In the genomic region with DNA sequence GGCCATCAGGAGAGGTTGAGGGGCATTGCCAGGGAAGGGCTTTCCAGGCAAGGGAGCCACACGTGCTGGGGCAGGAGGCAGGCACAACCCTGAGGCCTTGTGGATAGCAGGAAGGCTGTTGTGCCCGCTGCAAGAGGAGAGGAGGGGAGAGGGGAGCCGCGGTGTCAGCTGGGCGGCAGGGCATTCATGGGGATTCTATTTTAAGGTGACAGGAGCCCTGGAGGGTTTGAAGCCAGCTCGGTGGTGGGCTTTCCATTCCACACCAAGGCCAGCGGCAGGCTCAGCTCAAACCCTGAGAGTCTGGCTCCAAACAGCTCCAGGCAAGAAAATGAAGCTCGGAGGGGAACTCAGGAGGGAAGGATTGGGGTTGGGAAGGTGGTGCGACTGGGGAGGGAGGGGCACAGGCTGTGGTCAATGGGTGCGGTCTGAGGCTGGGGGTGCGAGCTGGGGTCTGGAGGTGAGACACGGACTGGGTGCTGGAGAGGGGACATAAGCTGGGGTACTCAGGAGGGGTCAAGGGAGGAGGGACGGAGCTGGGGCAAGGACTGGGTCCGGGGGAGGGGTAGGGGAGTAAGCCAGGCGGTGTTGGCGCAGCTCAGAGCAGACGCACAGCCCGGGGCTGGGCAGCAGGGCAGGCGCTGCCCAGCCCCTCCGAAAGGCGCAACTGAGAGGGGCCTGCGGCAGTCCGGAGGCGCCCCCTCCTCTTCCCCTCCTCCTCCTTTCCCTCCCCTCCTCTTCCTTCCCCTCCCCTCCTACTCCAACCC, we compare ENCODE assay signal across 8 cellular contexts. TPM values are rescaled to one million over a fixed set of nuclear protein-coding genes. Genes with fewer than 3 reads are reported as not detected.
DNase-seq lines count a peak whose midpoint lies in the region; ATAC-seq and TF ChIP-seq lines count a peak whose summit lies in the region.

No MANE protein-coding gene starts in this region.

- H3K4me1 ChIP-seq in hepatocyte (ENCODE audit: insufficient read depth), result peaks cover 11% of the 10 kb centered on the region
- peaks cover 0 to 17% (median 10%) of the 10 kb centered on the region in 4 donors for H3K4me1 ChIP-seq in sigmoid colon

- no peak for TF ChIP-seq EP300 in sigmoid colon (IDR thresholded peaks at IDR 0.05)

- ATAC-seq in GM21825 (IDR thresholded peaks at IDR 0.05; ENCODE audit: unreplicated experiment), result no peak

- H3K4me2 ChIP-seq in hepatocyte, result peak overlapping the region; percentile 92

- peak overlapping the region; percentile 68 for H2AFZ ChIP-seq in hepatocyte

- peaks cover 2% of the 10 kb centered on the region; the same call in 1 of the 2 replicates for H3K27me3 ChIP-seq in H7 (ENCODE audit: control insufficient read depth, insufficient read depth, low read length)
- H3K27me3 ChIP-seq in hepatocyte, result no peaks in the 10 kb centered on the region
- H3K27me3 ChIP-seq in sigmoid colon, result no peaks in the 10 kb centered on the region

- H3K79me2 ChIP-seq in hepatocyte, result no peaks in the 10 kb centered on the region

- no peaks in the 10 kb centered on the region for H4K20me1 ChIP-seq in hepatocyte (ENCODE audit: insufficient read depth, poor library complexity, severe bottlenecking)

- H3K27ac ChIP-seq in hepatocyte (no peak overlapping the region), sigmoid colon (peak overlapping the region; percentile 25 to 64 (median 52))

- peaks cover 10% of the 10 kb centered on the region for H3K4me1 Mint-ChIP-seq in activated T-helper 2 cell treated with anti-CD3 and anti-CD28 coated beads, Interferon-gamma antibody, Interleukin-2, Interleukin-4, amounts not matched to agents 10 μg/mL and 5 μg/mL and 100 μg/mL, durations not matched to agents 14 hours and 24 hours and 36 hours (ENCODE audit: low read depth)

- peak overlapping the region; percentile 53 for H3K4me3 Mint-ChIP-seq in activated T-helper 2 cell treated with anti-CD3 and anti-CD28 coated beads, Interferon-gamma antibody, Interleukin-2, Interleukin-4, amounts not matched to agents 10 μg/mL and 5 μg/mL and 100 μg/mL, durations not matched to agents 14 hours and 24 hours and 36 hours (ENCODE audit: low read depth)

- peaks cover 24% of the 10 kb centered on the region for H3K27me3 Mint-ChIP-seq in activated T-helper 2 cell treated with anti-CD3 and anti-CD28 coated beads, Interferon-gamma antibody, Interleukin-2, Interleukin-4, amounts not matched to agents 10 μg/mL and 5 μg/mL and 100 μg/mL, durations not matched to agents 14 hours and 24 hours and 36 hours (ENCODE audit: low read depth)

- intact Hi-C loops in activated T-helper 2 cell treated with anti-CD3 and anti-CD28 coated beads, Interferon-gamma antibody, Interleukin-2, Interleukin-4, amounts not matched to agents 10 μg/mL and 5 μg/mL and 100 μg/mL, durations not matched to agents 14 hours and 24 hours and 36 hours (cut with micrococcal nuclease), result loop anchor here (5.0 to 10.0 kb wide), 3 partner anchors 90 to 565 kb away; a partner anchor contains a TSS
- intact Hi-C loops in sigmoid colon (cut with DNase I), result loop anchor here (5.0 to 10.0 kb wide), 4 partner anchors 565 to 1022 kb away; a partner anchor contains a TSS

- H3K36me3 Mint-ChIP-seq in activated T-helper 2 cell treated with anti-CD3 and anti-CD28 coated beads, Interferon-gamma antibody, Interleukin-2, Interleukin-4, amounts not matched to agents 10 μg/mL and 5 μg/mL and 100 μg/mL, durations not matched to agents 14 hours and 24 hours and 36 hours (ENCODE audit: low read depth), result no peaks in the 10 kb centered on the region

- H3K9me2 ChIP-seq in hepatocyte (replicated peaks; ENCODE audit: insufficient read depth), result no peaks in the 10 kb centered on the region

- TF ChIP-seq POLR2A in sigmoid colon (IDR thresholded peaks at IDR 0.05), result no peak

- DNase-seq in H7 (peak; percentile 88), hepatocyte (ENCODE audit: low spot score) (no peak), sigmoid colon (no peak), UCSD-AML1 (lab: John Stamatoyannopoulos, UW; ENCODE audit: unreplicated experiment) (no peak), NCI-H446 treated with DMSO at 0.1 percent for 48 hours (lab: John Stamatoyannopoulos, UW) (no peak)
- DNase-seq in activated T-helper 2 cell treated with anti-CD3 and anti-CD28 coated beads, Interferon-gamma antibody, Interleukin-2, Interleukin-4, amounts not matched to agents 10 μg/mL and 5 μg/mL and 100 μg/mL, durations not matched to agents 14 hours and 24 hours and 36 hours (ENCODE audit: low spot score), result no peak
- DNase-seq in stimulated activated naive CD4-positive, alpha-beta T cell treated with Interleukin-2 at 50 U/mL for 16 hours (lab: John Stamatoyannopoulos, UW), result no peak

- WGBS in hepatocyte (ENCODE audit: low lambda C conversion rate, missing lambda C conversion rate), result 31% methylated on average over 9 of the region's 24 CpGs
- 16 to 18% methylated on average over 24 of the region's 24 CpGs for WGBS in sigmoid colon, 2 donors

- H3K36me3 ChIP-seq in H7 (replicated peaks; ENCODE audit: control insufficient read depth, insufficient read depth, low read length) (no peaks in the 10 kb centered on the region), hepatocyte (replicated peaks; ENCODE audit: insufficient read depth, low read depth) (no peaks in the 10 kb centered on the region), sigmoid colon (no peaks in the 10 kb centered on the region)

- no peak for TF ChIP-seq CTCF in hepatocyte (IDR thresholded peaks at IDR 0.05; ENCODE audit: poor library complexity)
- no peak for TF ChIP-seq CTCF in sigmoid colon (IDR thresholded peaks at IDR 0.05)

- no peaks in the 10 kb centered on the region for H3K9me3 Mint-ChIP-seq in activated T-helper 2 cell treated with anti-CD3 and anti-CD28 coated beads, Interferon-gamma antibody, Interleukin-2, Interleukin-4, amounts not matched to agents 10 μg/mL and 5 μg/mL and 100 μg/mL, durations not matched to agents 14 hours and 24 hours and 36 hours

- H3K9me3 ChIP-seq in hepatocyte (ENCODE audit: low read depth), result no peaks in the 10 kb centered on the region
- H3K9me3 ChIP-seq in sigmoid colon, result no peaks in the 10 kb centered on the region

- H3K27ac Mint-ChIP-seq in activated T-helper 2 cell treated with anti-CD3 and anti-CD28 coated beads, Interferon-gamma antibody, Interleukin-2, Interleukin-4, amounts not matched to agents 10 μg/mL and 5 μg/mL and 100 μg/mL, durations not matched to agents 14 hours and 24 hours and 36 hours, result no peak overlapping the region

- peak overlapping the region; percentile 71 for H3K4me3 ChIP-seq in H7 (ENCODE audit: insufficient read depth, low read depth, low read length)
- H3K4me3 ChIP-seq in hepatocyte, result no peak overlapping the region
- H3K4me3 ChIP-seq in sigmoid colon, result peak overlapping the region; percentile 35 to 67 (median 57)

RNA-seq across cellular contexts. Expression of a gene that starts 43.4 kb away (rescaled TPM):
- total RNA-seq in H7 (2014; rRNA removed; shearing (Covaris generic)), result 33.9 and 38.1 TPM in 2 replicates
- total RNA-seq in activated T-helper 2 cell treated with anti-CD3 and anti-CD28 coated beads, Interferon-gamma antibody, Interleukin-2, Interleukin-4, amounts not matched to agents 10 μg/mL and 5 μg/mL and 100 μg/mL, durations not matched to agents 14 hours and 24 hours and 36 hours, result 36.0 and 37.1 TPM in 2 replicates
- total RNA-seq in hepatocyte, result 39.9 and 41.0 TPM in 2 replicates
- 57.2 and 66.3 TPM in 2 replicates for polyA plus RNA-seq in hepatocyte
- total RNA-seq in sigmoid colon, result 10 to 100 TPM; 28.5 to 33.2 (median 31.1) TPM
- 10 to 100 TPM in 2 of 3 donors, 1 to 10 TPM in 1; 7.2 to 20.4 (median 10.2) TPM for polyA plus RNA-seq in sigmoid colon

RNA-seq across cellular contexts. Expression of a gene that starts 51.1 kb away (rescaled TPM):
- 196 and 207 TPM in 2 replicates for total RNA-seq in H7 (2014; rRNA removed; shearing (Covaris generic))
- total RNA-seq in activated T-helper 2 cell treated with anti-CD3 and anti-CD28 coated beads, Interferon-gamma antibody, Interleukin-2, Interleukin-4, amounts not matched to agents 10 μg/mL and 5 μg/mL and 100 μg/mL, durations not matched to agents 14 hours and 24 hours and 36 hours, result 196 and 215 TPM in 2 replicates
- total RNA-seq in hepatocyte, result 19.6 and 31.4 TPM in 2 replicates
- polyA plus RNA-seq in hepatocyte, result 14.6 and 15.0 TPM in 2 replicates
- 1 to 10 TPM; 3.0 to 5.1 (median 3.6) TPM for total RNA-seq in sigmoid colon
- polyA plus RNA-seq in sigmoid colon, result 10 to 100 TPM in 1 of 3 donors, 1 to 10 TPM in 2; 2.4 to 28.6 (median 6.2) TPM
